ENCODE assay signal across 14 cellular contexts in genomic region chr2:25349397-25349796, GRCh38. TPM values are rescaled to one million over a fixed set of nuclear protein-coding genes. Genes with fewer than 3 reads are reported as not detected.
A peak's percentile ranks its signal among the peaks of the same experiment; 100 is the strongest.
DNase-seq lines count a peak whose midpoint lies in the region; ATAC-seq and TF ChIP-seq lines count a peak whose summit lies in the region.
"Had no signal": no experiment of that assay in that cellular context is flagged by ENCODE, and none has a peak within 500 bp of the region (broad histone marks: within the 10 kb centered on the region; RNA-seq: fewer than 3 reads in every experiment).

No MANE protein-coding gene starts in this region.

- H3K4me3 ChIP-seq in Panc1 (ENCODE audit: low read depth in 2 of 2, low read length in 2 of 2) (no peak overlapping the region), epithelial cell of esophagus (ENCODE audit: low read length) (no peak overlapping the region), psoas muscle (no peak overlapping the region), prostate gland (no peak overlapping the region)

- no peak overlapping the region for H3K4me3 Mint-ChIP-seq in activated T-cell treated with anti-CD3 and anti-CD28 coated beads, Interleukin-2, amount 50 U/mL, for 4 hours
- H3K4me3 Mint-ChIP-seq in natural killer cell treated with Interleukin-12 subunit alpha and Interleukin-12 subunit beta and Interleukin-15 and Interleukin-18, amount 100 ng/mL, for 72 hours = no peak overlapping the region
- H3K4me3 Mint-ChIP-seq: CD8-positive, alpha-beta memory T cell had no signal

- no peaks in the 10 kb centered on the region for H3K36me3 Mint-ChIP-seq in activated T-cell treated with anti-CD3 and anti-CD28 coated beads, Interleukin-2, amount 50 U/mL, for 4 hours (ENCODE audit: insufficient read depth)
- no peaks in the 10 kb centered on the region for H3K36me3 Mint-ChIP-seq in natural killer cell treated with Interleukin-12 subunit alpha and Interleukin-12 subunit beta and Interleukin-15 and Interleukin-18, amount 100 ng/mL, for 72 hours
- H3K36me3 Mint-ChIP-seq: activated naive CD4-positive, alpha-beta T cell treated with anti-CD3 and anti-CD28 coated beads, Interleukin-2, amount 50 U/mL, for 72 hours had no signal

- TF ChIP-seq POLR2A in prostate gland (IDR thresholded peaks at IDR 0.05) = no peak

- BruUV-seq in Panc1 (replicated peaks; lab: Mats Ljungman, UMichigan) = no TSS peak

- DNase-seq in ELR (ENCODE audit: low read depth) = peak; percentile 86
- no peak for DNase-seq in Panc1 (ENCODE audit: low read depth, low spot score)
- DNase-seq in epithelial cell of esophagus (ENCODE audit: low read depth) = peak; percentile 61
- peak; percentile 19 to 55 for DNase-seq in psoas muscle
- no peak for DNase-seq in prostate gland (ENCODE audit: low spot score)
- no peak for DNase-seq in activated T-cell treated with anti-CD3 and anti-CD28 coated beads, Interleukin-2, amount 50 U/mL, for 4 hours
- no peak for DNase-seq in HPDE6-E6E7 (ENCODE audit: extremely low spot score)
- DNase-seq in natural killer cell treated with Interleukin-12 subunit alpha and Interleukin-12 subunit beta and Interleukin-15 and Interleukin-18, amount 100 ng/mL, for 72 hours (ENCODE audit: low spot score) = no peak
- DNase-seq: CD8-positive, alpha-beta memory T cell; foreskin melanocyte; NCI-H1436; NCI-H526 treated with DMSO at 0.1 percent for 48 hours; SHP77 treated with DMSO at 0.1 percent for 48 hours had no signal

- H3K4me1 Mint-ChIP-seq in activated T-cell treated with anti-CD3 and anti-CD28 coated beads, Interleukin-2, amount 50 U/mL, for 4 hours (ENCODE audit: low read depth) = peaks cover 37% of the 10 kb centered on the region
- peaks cover 2 to 5% of the 10 kb centered on the region in 2 donors for H3K4me1 Mint-ChIP-seq in natural killer cell treated with Interleukin-12 subunit alpha and Interleukin-12 subunit beta and Interleukin-15 and Interleukin-18, amount 100 ng/mL, for 72 hours (ENCODE audit: low read depth in 2 of 2)

- H3K27me3 Mint-ChIP-seq in activated T-cell treated with anti-CD3 and anti-CD28 coated beads, Interleukin-2, amount 50 U/mL, for 4 hours (ENCODE audit: low read depth) = peaks cover 3% of the 10 kb centered on the region
- peaks cover 7 to 15% of the 10 kb centered on the region in 2 donors for H3K27me3 Mint-ChIP-seq in natural killer cell treated with Interleukin-12 subunit alpha and Interleukin-12 subunit beta and Interleukin-15 and Interleukin-18, amount 100 ng/mL, for 72 hours

- TF ChIP-seq CTCF in Panc1 (IDR thresholded peaks at IDR 0.05) (no peak), epithelial cell of esophagus (IDR thresholded peaks at IDR 0.05; ENCODE audit: insufficient read depth, low read depth, low read length, missing control alignments) (no peak), psoas muscle (IDR thresholded peaks at IDR 0.05) (no peak), prostate gland (IDR thresholded peaks at IDR 0.05) (no peak)

- 0 out of 2 replicates have a peak, but pooled peaks have one; percentile 40 for ATAC-seq in Panc1
- peak; percentile 31 to 57 (median 48) for ATAC-seq in psoas muscle
- ATAC-seq in activated T-cell treated with anti-CD3 and anti-CD28 coated beads, Interleukin-2, amount 50 U/mL, for 4 hours = no peak
- no peak for ATAC-seq in natural killer cell treated with Interleukin-12 subunit alpha and Interleukin-12 subunit beta and Interleukin-15 and Interleukin-18, amount 100 ng/mL, for 72 hours
- ATAC-seq: activated naive CD4-positive, alpha-beta T cell treated with anti-CD3 and anti-CD28 coated beads, Interleukin-2, amount 50 U/mL, for 72 hours had no signal

- no peaks in the 10 kb centered on the region for H3K4me1 ChIP-seq in Panc1 (ENCODE audit: control insufficient read depth, insufficient read depth, low read length)
- H3K4me1 ChIP-seq in psoas muscle = peaks cover 10% of the 10 kb centered on the region
- no peaks in the 10 kb centered on the region for H3K4me1 ChIP-seq in prostate gland (replicated peaks)

- H3K36me3 ChIP-seq in Panc1 (ENCODE audit: control insufficient read depth, insufficient read depth, low read length) (no peaks in the 10 kb centered on the region), psoas muscle (ENCODE audit: insufficient read depth in 1 of 2, low read depth in 1 of 2) (no peaks in the 10 kb centered on the region), prostate gland (no peaks in the 10 kb centered on the region)

- in situ Hi-C loops in Panc1 (cut with HindIII; ENCODE audit: low pct_unique_long_range_greater_than_20kb, low sequenced_read_pairs) = no loop called here

- intact Hi-C loops in Panc1 (cut with micrococcal nuclease; ENCODE audit: unreplicated experiment) (no loop called here), psoas muscle (cut with DNase I) (loop anchor here in 1 of 2 donors (10.0 kb wide), 1 partner anchor 175 kb away; no protein-coding TSS in a partner anchor), prostate gland (cut with DNase I) (loop anchor here (10.0 kb wide), 1 partner anchor 315 kb away; no protein-coding TSS in a partner anchor)

- 64 to 73% (median 68%) methylated on average over 7 of the region's 7 CpGs for WGBS in psoas muscle, 3 donors
- 72% methylated on average over 7 of the region's 7 CpGs for WGBS in prostate gland

- POLR2A ChIA-PET in Panc1 (lab: Charles Lee) = no interaction called here

- H3K9me3 ChIP-seq in Panc1 (ENCODE audit: control insufficient read depth, insufficient read depth, low read depth, low read length) (no peaks in the 10 kb centered on the region), psoas muscle (no peaks in the 10 kb centered on the region), prostate gland (no peaks in the 10 kb centered on the region)

- H3K27ac ChIP-seq in Panc1 (ENCODE audit: low read length) = no peak overlapping the region
- no peak overlapping the region for H3K27ac ChIP-seq in psoas muscle
- no peak overlapping the region for H3K27ac ChIP-seq in prostate gland

- H3K27ac Mint-ChIP-seq in natural killer cell treated with Interleukin-12 subunit alpha and Interleukin-12 subunit beta and Interleukin-15 and Interleukin-18, amount 100 ng/mL, for 72 hours = no peak overlapping the region
- H3K27ac Mint-ChIP-seq: CD8-positive, alpha-beta memory T cell had no signal

- H3K27me3 ChIP-seq in Panc1 (ENCODE audit: control insufficient read depth, insufficient read depth, low read length) = no peaks in the 10 kb centered on the region; the same call in 1 of the 2 replicates
- no peaks in the 10 kb centered on the region for H3K27me3 ChIP-seq in psoas muscle (ENCODE audit: insufficient read depth in 3 of 3, low read length in 2 of 3)
- H3K27me3 ChIP-seq in prostate gland (replicated peaks; ENCODE audit: insufficient read depth) = no peaks in the 10 kb centered on the region

- CTCF ChIA-PET in Panc1 (lab: Charles Lee) = no interaction called here

- H3K9me3 Mint-ChIP-seq in activated T-cell treated with anti-CD3 and anti-CD28 coated beads, Interleukin-2, amount 50 U/mL, for 4 hours = no peaks in the 10 kb centered on the region
- H3K9me3 Mint-ChIP-seq in natural killer cell treated with Interleukin-12 subunit alpha and Interleukin-12 subunit beta and Interleukin-15 and Interleukin-18, amount 100 ng/mL, for 72 hours = no peaks in the 10 kb centered on the region
- H3K9me3 Mint-ChIP-seq: activated naive CD4-positive, alpha-beta T cell treated with anti-CD3 and anti-CD28 coated beads, Interleukin-2, amount 50 U/mL, for 72 hours; CD8-positive, alpha-beta memory T cell had no signal

RNA-seq across cellular contexts. Expression of gene DNMT3A, which starts 7.7 kb away (rescaled TPM):
- total RNA-seq in Panc1 (2021; ENCODE audit: unreplicated experiment) (29.3 TPM), psoas muscle (10 to 100 TPM; 20.6 to 26.2 (median 21.7) TPM), prostate gland (10 to 100 TPM in 1 of 2 donors, 1 to 10 TPM in 1; 8.7 to 28.2 TPM)
- polyA plus RNA-seq in Panc1 (2012; ENCODE audit: insufficient read length) = 54.3 TPM
- polyA plus RNA-seq in psoas muscle = 1 to 10 TPM; 7.1 to 9.9 (median 8.4) TPM
- total RNA-seq in activated T-cell treated with anti-CD3 and anti-CD28 coated beads, Interleukin-2, amount 50 U/mL, for 4 hours = 100 to 1,000 TPM in 2 of 3 donors, 10 to 100 TPM in 1; 89.2 to 106 (median 103) TPM
- total RNA-seq in natural killer cell treated with Interleukin-12 subunit alpha and Interleukin-12 subunit beta and Interleukin-15 and Interleukin-18, amount 100 ng/mL, for 72 hours = 10 to 100 TPM in 1 of 2 donors, 1 to 10 TPM in 1; 8.9 to 32.2 TPM

Comparison
In these comparisons a context has a peak if more than half of its experiments do, and no peak if none do; other contexts are left out.
1. DNase-seq: peak in ELR (single experiment), epithelial cell of esophagus (single experiment) and psoas muscle (2 of 2); none in Panc1 (single experiment), prostate gland (single experiment), activated T-cell treated with anti-CD3 and anti-CD28 coated beads, Interleukin-2, amount 50 U/mL, for 4 hours (single experiment), HPDE6-E6E7 (single experiment) and natural killer cell treated with Interleukin-12 subunit alpha and Interleukin-12 subunit beta and Interleukin-15 and Interleukin-18, amount 100 ng/mL, for 72 hours (single experiment).
2. ATAC-seq: peak in Panc1 (single experiment) and psoas muscle (4 of 4); none in activated T-cell treated with anti-CD3 and anti-CD28 coated beads, Interleukin-2, amount 50 U/mL, for 4 hours (0 of 2) and natural killer cell treated with Interleukin-12 subunit alpha and Interleukin-12 subunit beta and Interleukin-15 and Interleukin-18, amount 100 ng/mL, for 72 hours (0 of 2).